In the genomic region with DNA sequence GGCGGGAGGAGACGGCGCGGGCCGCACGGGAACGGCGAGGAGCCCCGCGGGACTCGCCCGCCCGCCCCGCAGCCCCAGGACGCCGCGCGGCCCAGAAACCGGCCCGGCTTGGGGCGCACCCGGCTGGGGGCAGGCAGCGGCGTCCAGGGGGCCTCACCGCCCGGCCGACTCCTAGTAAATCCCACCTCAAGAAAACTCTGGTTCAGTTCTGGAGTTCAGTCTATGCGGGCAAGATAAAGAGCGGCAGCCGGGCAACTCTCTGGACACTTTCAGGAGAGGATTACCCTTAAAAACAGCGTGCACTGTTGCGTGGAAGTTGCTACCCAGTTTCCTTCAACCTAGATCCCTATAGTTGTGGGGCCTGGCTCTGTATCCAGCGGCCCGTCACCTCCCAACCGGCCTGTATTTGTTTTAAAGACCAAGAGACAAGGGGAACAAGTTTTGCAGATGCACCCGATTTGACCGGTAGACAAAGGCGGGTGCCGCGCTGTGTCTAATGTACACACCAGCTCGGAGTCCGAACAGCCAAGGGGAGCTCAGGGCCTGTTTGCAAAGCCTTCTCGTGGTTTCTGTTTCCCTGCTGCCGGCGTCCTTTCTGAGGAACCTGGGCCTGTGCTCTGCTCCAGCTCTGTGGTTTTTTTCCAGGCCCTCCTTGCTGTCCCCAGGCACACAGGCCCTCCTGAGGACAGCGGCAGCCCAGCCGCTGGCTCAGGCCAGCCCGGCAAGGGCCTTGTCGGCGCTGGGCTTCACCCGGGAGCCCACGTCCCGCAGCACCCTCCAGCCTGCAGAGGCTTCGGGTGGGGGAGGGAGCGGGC, we compare ENCODE assay signal across 12 cellular contexts. TPM values are rescaled to one million over a fixed set of nuclear protein-coding genes. Genes with fewer than 3 reads are reported as not detected.
DNase-seq lines count a peak whose midpoint lies in the region; ATAC-seq, FAIRE-seq and TF ChIP-seq lines count a peak whose summit lies in the region.
"Had no signal": no experiment of that assay in that cellular context is flagged by ENCODE, and none has a peak within 500 bp of the region (broad histone marks: within the 10 kb centered on the region; RNA-seq: fewer than 3 reads in every experiment).

No MANE protein-coding gene starts in this region.

- peak overlapping the region; percentile 76 for H3K4me2 ChIP-seq in K562 (ENCODE audit: insufficient read depth, low read length)

- H3K27me3 ChIP-seq in CD4-positive, alpha-beta memory T cell (ENCODE audit: insufficient read depth, low read length), result peaks cover 24% of the 10 kb centered on the region
- H3K27me3 ChIP-seq in HUES64 (ENCODE audit: insufficient read depth, low read length) (peaks cover 98% of the 10 kb centered on the region), K562 (ENCODE audit: control insufficient read depth in 2 of 2, insufficient read depth in 2 of 2, low read length in 2 of 2) (peaks cover 11 to 34% of the 10 kb centered on the region in 2 experiments; a peak in 4 of 5 replicates)

- peaks cover 32 to 34% of the 10 kb centered on the region in 2 donors for H3K27me3 Mint-ChIP-seq in CD4-positive, alpha-beta memory T cell
- H3K27me3 Mint-ChIP-seq in nephron progenitor cell (ENCODE audit: low read depth, poor library complexity), result peaks cover 90% of the 10 kb centered on the region

- TF ChIP-seq EP300 in K562 (IDR thresholded peaks at IDR 0.05; ENCODE audit: low read length), result no peak

- no peak overlapping the region for H3K4me3 ChIP-seq in CD4-positive, alpha-beta memory T cell (ENCODE audit: low read length in 2 of 2)
- 0 out of 2 replicates have a peak overlapping the region, but pooled peaks have one; percentile 12 for H3K4me3 ChIP-seq in HUES64 (ENCODE audit: low read length)
- H3K4me3 ChIP-seq in K562, result peak overlapping the region; percentile 36
- H3K4me3 ChIP-seq: cardiac muscle cell had no signal

- ATAC-seq in K562 (peak; percentile 28), HG03571 (IDR thresholded peaks at IDR 0.05; ENCODE audit: unreplicated experiment) (no peak), GM18511 (IDR thresholded peaks at IDR 0.05; ENCODE audit: unreplicated experiment) (no peak)

- H2AFZ ChIP-seq in K562 (ENCODE audit: low read depth, low read length), result peak overlapping the region; percentile 4

- peak; percentile 48 for FAIRE-seq in K562 (lab: Jason Lieb, UNC)

- peaks cover 16% of the 10 kb centered on the region for H4K20me1 ChIP-seq in K562 (replicated peaks; ENCODE audit: control insufficient read depth, insufficient read depth, low read length)

- no peaks in the 10 kb centered on the region for H3K36me3 Mint-ChIP-seq in CD4-positive, alpha-beta memory T cell
- no peaks in the 10 kb centered on the region for H3K36me3 Mint-ChIP-seq in nephron progenitor cell (ENCODE audit: low read depth)

- 22% methylated on average over 55 of the region's 55 CpGs for WGBS in HUES64
- 61% methylated on average over 52 of the region's 55 CpGs for WGBS in K562 (ENCODE audit: insufficient coverage, low coverage, missing lambda C conversion rate)

- POLR2A ChIA-PET in CD4-positive, alpha-beta memory T cell (lab: Charles Lee; ENCODE audit: partially characterized antibody), result no interaction called here
- POLR2A ChIA-PET in K562 (lab: Yijun Ruan, JAX), result interaction anchor here (0.6 to 6.7 kb wide), 19 partner anchors 8 to 1257 kb away, joined by 3 to 78 read pairs (median 4); no protein-coding TSS in a partner anchor

- no peak overlapping the region for H3K27ac ChIP-seq in CD4-positive, alpha-beta memory T cell (ENCODE audit: low read depth, low read length)
- H3K27ac ChIP-seq in HUES64 (ENCODE audit: low read depth, low read length) (no peak overlapping the region), K562 (ENCODE audit: extremely low read depth, low read depth, low read length) (peak overlapping the region; percentile 13; the same call in 2 of the 3 replicates)
- H3K27ac ChIP-seq: cardiac muscle cell had no signal

- H3K79me2 ChIP-seq in K562 (ENCODE audit: control insufficient read depth, insufficient read depth, low read length), result peaks cover 25% of the 10 kb centered on the region

- no peak overlapping the region for H3K9ac ChIP-seq in HUES64 (ENCODE audit: low read depth, low read length)
- H3K9ac ChIP-seq in K562 (ENCODE audit: insufficient read depth in 1 of 2, low read depth in 2 of 2, low read length in 2 of 2), result peak overlapping the region; percentile 58 to 87

- no peak overlapping the region for H3K27ac Mint-ChIP-seq in CD4-positive, alpha-beta memory T cell
- no peak overlapping the region for H3K27ac Mint-ChIP-seq in nephron progenitor cell

- no TSS peak for BruUV-seq in K562 (replicated peaks; lab: Mats Ljungman, UMichigan)

- no peak for TF ChIP-seq POLR2A in K562 (conservative IDR thresholded peaks at IDR 0.05)

- peaks cover 9% of the 10 kb centered on the region for H3K9me1 ChIP-seq in K562 (ENCODE audit: control insufficient read depth, insufficient read depth, low read length)

- no peak for TF ChIP-seq RAD21 in K562 (CRISPR knock-in tag; conservative IDR thresholded peaks at IDR 0.05 in 1 of 2, IDR thresholded peaks at IDR 0.05 in 1 of 2)

- peaks cover 23% of the 10 kb centered on the region for H3K4me1 ChIP-seq in CD4-positive, alpha-beta memory T cell (ENCODE audit: insufficient read depth, low read length)
- H3K4me1 ChIP-seq in HUES64 (ENCODE audit: insufficient read depth, low read length) (peaks cover 20% of the 10 kb centered on the region), K562 (replicated peaks in 1 of 2; ENCODE audit: control insufficient read depth in 2 of 2, insufficient read depth in 2 of 2, low read length in 2 of 2) (peaks cover 18 to 93% of the 10 kb centered on the region in 2 experiments; a peak in 4 of 5 replicates)

- no peaks in the 10 kb centered on the region for H3K36me3 ChIP-seq in CD4-positive, alpha-beta memory T cell (ENCODE audit: insufficient read depth, low read length)
- no peaks in the 10 kb centered on the region for H3K36me3 ChIP-seq in HUES64 (ENCODE audit: insufficient read depth, low read length)
- peaks cover 8% of the 10 kb centered on the region; the same call in 1 of the 3 replicates for H3K36me3 ChIP-seq in K562 (ENCODE audit: control insufficient read depth, insufficient read depth, low read length)
- H3K36me3 ChIP-seq: cardiac muscle cell had no signal

- H3K4me3 Mint-ChIP-seq in CD4-positive, alpha-beta memory T cell, result peak overlapping the region; percentile 46 to 82 (median 75)
- peak overlapping the region; percentile 75 for H3K4me3 Mint-ChIP-seq in nephron progenitor cell

- no peaks in the 10 kb centered on the region for H3K9me3 ChIP-seq in CD4-positive, alpha-beta memory T cell (ENCODE audit: control insufficient read depth in 1 of 2, low read length in 2 of 2)
- H3K9me3 ChIP-seq in HUES64 (ENCODE audit: insufficient read depth, low read depth, low read length) (no peaks in the 10 kb centered on the region), K562 (replicated peaks; ENCODE audit: control insufficient read depth, insufficient read depth, low read depth, low read length) (no peaks in the 10 kb centered on the region)

- TF ChIP-seq CTCF in K562 (IDR thresholded peaks at IDR 0.05 in 2 of 3, conservative IDR thresholded peaks at IDR 0.05 in 1 of 3; ENCODE audit: insufficient read depth in 2 of 3, low read depth in 1 of 3, low read length in 3 of 3) (no peak), nephron progenitor cell (IDR thresholded peaks at IDR 0.05) (no peak)

- intact Hi-C loops in CD4-positive, alpha-beta memory T cell (cut with micrococcal nuclease), result no loop called here
- intact Hi-C loops in K562 (cut with micrococcal nuclease), result no loop called here

- CTCF ChIA-PET in CD4-positive, alpha-beta memory T cell (lab: Charles Lee; ENCODE audit: partially characterized antibody), result interaction anchor here (0.9 kb wide), 1 partner anchor 11 kb away, joined by 3 read pairs; no protein-coding TSS in a partner anchor
- CTCF ChIA-PET in K562 (lab: Yijun Ruan, JAX; ENCODE audit: low intra/inter-chr PET ratio), result interaction anchor here (1.0 kb wide), 1 partner anchor 148 kb away, joined by 7 read pairs; no protein-coding TSS in a partner anchor

- DNase-seq in CD4-positive, alpha-beta memory T cell, result no peak
- DNase-seq in K562 (ENCODE audit: extremely low read depth in 1 of 4, low spot score in 3 of 4), result peak in 3 of 4 experiments; percentile 67 to 71 (median 70)
- DNase-seq in nephron progenitor cell, result no peak
- no peak for DNase-seq in NCI-H1694 (lab: John Stamatoyannopoulos, UW)
- DNase-seq in stimulated activated CD8-positive, alpha-beta memory T cell treated with anti-CD3 and anti-CD28 coated beads, Interleukin-4, amount 100 ng/mL, for 48 hours, result no peak
- DNase-seq: GDM1, hypothalamus, NCI-H345 had no signal

- in situ Hi-C loops in K562 (cut with MboI), result no loop called here

- H3K9me3 Mint-ChIP-seq in CD4-positive, alpha-beta memory T cell, result peaks cover 0 to 3% (median 0%) of the 10 kb centered on the region in 8 donors
- peaks cover 11% of the 10 kb centered on the region for H3K9me3 Mint-ChIP-seq in nephron progenitor cell

- H3K4me1 Mint-ChIP-seq in CD4-positive, alpha-beta memory T cell, result peaks cover 19 to 37% (median 26%) of the 10 kb centered on the region in 4 donors
- peaks cover 34% of the 10 kb centered on the region for H3K4me1 Mint-ChIP-seq in nephron progenitor cell

RNA-seq across cellular contexts. Expression of a gene that starts 1.1 kb away (rescaled TPM):
- not detected for total RNA-seq in CD4-positive, alpha-beta memory T cell
- not detected for polyA plus RNA-seq in CD4-positive, alpha-beta memory T cell
- 1.6 TPM for polyA plus RNA-seq in HUES64 (2013, experiment 1 of 2)
- 5.1 TPM for polyA plus RNA-seq in HUES64 (2013, experiment 2 of 2)
- total RNA-seq in K562 (2011; cell fraction: chromatin; rRNA removed; ENCODE audit: low replicate concordance), result 31.9 and 90.7 TPM in 2 replicates
- 41.9 and 52.4 TPM in 2 replicates for total RNA-seq in K562 (2011; cell fraction: nucleolus; rRNA removed)
- total RNA-seq in K562 (2011; cell fraction: nucleoplasm; rRNA removed), result 40.6 and 47.0 TPM in 2 replicates
- total RNA-seq in K562 (2014; rRNA removed), result 8.9 and 14.0 TPM in 2 replicates
- 2.1 and 2.6 TPM in 2 replicates for total RNA-seq in K562 (2014; rRNA removed; fragmentation: Illumina TruSeq; extraction: Trizol)
- 3.5 and 3.9 TPM in 2 replicates for total RNA-seq in K562 (2015; rRNA removed; fragmentation: Illumina TruSeq; extraction: Trizol)
- total RNA-seq in K562 (2021), result 34.2 and 35.0 TPM in 2 replicates
- 2.5 and 9.5 TPM in 2 replicates for polyA plus RNA-seq in K562 (2011; rRNA removed)
- 5.8 and 7.7 TPM in 2 replicates for polyA plus RNA-seq in K562 (2011; cell fraction: cytosol; rRNA removed)
- 55.1 and 87.1 TPM in 2 replicates for polyA plus RNA-seq in K562 (2011; cell fraction: nucleus; rRNA removed)
- 12.4 and 14.0 TPM in 2 replicates for polyA plus RNA-seq in K562 (2012)
- 8.0 and 12.8 TPM in 2 replicates for polyA plus RNA-seq in K562 (2014; fragmentation: Illumina TruSeq; extraction: Trizol)
- under 1 TPM; 0.07 to 0.11 TPM for polyA plus RNA-seq in K562 (2014; fragmentation: Nextera tagmentation; extraction: Ambion mirVana)
- 14.7 and 17.1 TPM in 2 replicates for polyA plus RNA-seq in K562 (2014; rRNA removed)
- polyA minus RNA-seq in K562 (2011; rRNA and poly(A)+ RNA removed), result 2.2 and 5.5 TPM in 2 replicates
- 5.4 and 22.9 TPM in 2 replicates for polyA minus RNA-seq in K562 (2011; cell fraction: cytosol; rRNA and poly(A)+ RNA removed)
- polyA minus RNA-seq in K562 (2011; cell fraction: nucleus; rRNA and poly(A)+ RNA removed), result 20.1 and 45.7 TPM in 2 replicates

RNA-seq across cellular contexts. Expression of a gene that starts 38.4 kb away (rescaled TPM):
- not detected for total RNA-seq in CD4-positive, alpha-beta memory T cell
- polyA plus RNA-seq in CD4-positive, alpha-beta memory T cell, result not detected
- 2.5 TPM for polyA plus RNA-seq in HUES64 (2013, experiment 1 of 2)
- polyA plus RNA-seq in HUES64 (2013, experiment 2 of 2), result 7.9 TPM
- 12.5 and 89.3 TPM in 2 replicates for total RNA-seq in K562 (2011; cell fraction: chromatin; rRNA removed; ENCODE audit: low replicate concordance)
- 145 and 149 TPM in 2 replicates for total RNA-seq in K562 (2011; cell fraction: nucleolus; rRNA removed)
- 44.7 and 52.3 TPM in 2 replicates for total RNA-seq in K562 (2011; cell fraction: nucleoplasm; rRNA removed)
- total RNA-seq in K562 (2014; rRNA removed) (85.2 and 90.0 TPM in 2 replicates), K562 (2014; rRNA removed; fragmentation: Illumina TruSeq; extraction: Trizol) (2.1 and 2.8 TPM in 2 replicates), K562 (2015; rRNA removed; fragmentation: Illumina TruSeq; extraction: Trizol) (1.6 and 5.2 TPM in 2 replicates), K562 (2021) (139 and 162 TPM in 2 replicates)
- polyA plus RNA-seq in K562 (2011; rRNA removed) (9.2 and 33.6 TPM in 2 replicates), K562 (2014; fragmentation: Illumina TruSeq; extraction: Trizol) (1.6 and 15.2 TPM in 2 replicates), K562 (2014; fragmentation: Nextera tagmentation; extraction: Ambion mirVana) (1 to 10 TPM in 1 of 2 experiments, under 1 TPM in 1; 0.69 to 1.1 TPM), K562 (2014; rRNA removed) (110 and 150 TPM in 2 replicates)
- polyA plus RNA-seq in K562 (2011; cell fraction: cytosol; rRNA removed), result 60.0 and 286 TPM in 2 replicates
- polyA plus RNA-seq in K562 (2011; cell fraction: nucleus; rRNA removed), result 103 and 165 TPM in 2 replicates
- 49.9 and 97.0 TPM in 2 replicates for polyA plus RNA-seq in K562 (2012)
- polyA minus RNA-seq in K562 (2011; rRNA and poly(A)+ RNA removed), result 2.4 and 2.8 TPM in 2 replicates
- polyA minus RNA-seq in K562 (2011; cell fraction: cytosol; rRNA and poly(A)+ RNA removed), result 43.2 and 113 TPM in 2 replicates
- polyA minus RNA-seq in K562 (2011; cell fraction: nucleus; rRNA and poly(A)+ RNA removed), result 19.4 and 37.3 TPM in 2 replicates

RNA-seq across cellular contexts. Expression of a gene that starts 47.4 kb away (rescaled TPM):
- total RNA-seq in CD4-positive, alpha-beta memory T cell, result not detected
- polyA plus RNA-seq in CD4-positive, alpha-beta memory T cell, result not detected
- polyA plus RNA-seq in HUES64 (2013, experiment 1 of 2), result 6.5 TPM
- polyA plus RNA-seq in HUES64 (2013, experiment 2 of 2), result 11.3 TPM
- total RNA-seq in K562 (2011; cell fraction: chromatin; rRNA removed; ENCODE audit: low replicate concordance), result 625 and 1,610 TPM in 2 replicates
- 538 and 650 TPM in 2 replicates for total RNA-seq in K562 (2011; cell fraction: nucleolus; rRNA removed)
- total RNA-seq in K562 (2011; cell fraction: nucleoplasm; rRNA removed), result 407 and 495 TPM in 2 replicates
- total RNA-seq in K562 (2014; rRNA removed), result 116 and 125 TPM in 2 replicates
- 92.5 and 94.6 TPM in 2 replicates for total RNA-seq in K562 (2014; rRNA removed; fragmentation: Illumina TruSeq; extraction: Trizol)
- 28.1 and 34.9 TPM in 2 replicates for total RNA-seq in K562 (2015; rRNA removed; fragmentation: Illumina TruSeq; extraction: Trizol)
- 177 and 195 TPM in 2 replicates for total RNA-seq in K562 (2021)
- 119 and 238 TPM in 2 replicates for polyA plus RNA-seq in K562 (2011; rRNA removed)
- 143 and 156 TPM in 2 replicates for polyA plus RNA-seq in K562 (2011; cell fraction: cytosol; rRNA removed)
- polyA plus RNA-seq in K562 (2011; cell fraction: nucleus; rRNA removed), result 671 and 957 TPM in 2 replicates
- 122 and 123 TPM in 2 replicates for polyA plus RNA-seq in K562 (2012)
- 135 and 164 TPM in 2 replicates for polyA plus RNA-seq in K562 (2014; fragmentation: Illumina TruSeq; extraction: Trizol)
- polyA plus RNA-seq in K562 (2014; fragmentation: Nextera tagmentation; extraction: Ambion mirVana), result 1 to 10 TPM in 1 of 2 experiments, under 1 TPM in 1; 0.03 to 1.9 TPM
- polyA plus RNA-seq in K562 (2014; rRNA removed), result 129 and 135 TPM in 2 replicates
- 306 and 458 TPM in 2 replicates for polyA minus RNA-seq in K562 (2011; rRNA and poly(A)+ RNA removed)
- polyA minus RNA-seq in K562 (2011; cell fraction: cytosol; rRNA and poly(A)+ RNA removed), result 83.2 and 205 TPM in 2 replicates
- 284 and 666 TPM in 2 replicates for polyA minus RNA-seq in K562 (2011; cell fraction: nucleus; rRNA and poly(A)+ RNA removed)

Comparison
In these comparisons a context has a peak if more than half of its experiments do, and no peak if none do; other contexts are left out.
1. DNase-seq: peak in K562 (3 of 4); none in CD4-positive, alpha-beta memory T cell (0 of 5), nephron progenitor cell (single experiment), NCI-H1694 (single experiment) and stimulated activated CD8-positive, alpha-beta memory T cell treated with anti-CD3 and anti-CD28 coated beads, Interleukin-4, amount 100 ng/mL, for 48 hours (single experiment).
2. H3K4me3 ChIP-seq: peak in HUES64 (single experiment) and K562 (single experiment); none in CD4-positive, alpha-beta memory T cell (0 of 2).
3. RNA of a gene that starts 47.4 kb away (total RNA-seq): 28.1 to 1,610 TPM in K562; not detected in CD4-positive, alpha-beta memory T cell; every median in the first group is over 10 times any median in the second.